8 cellular contexts compared by ENCODE assay signal in genomic region chr1:119646521-119647227, GRCh38. TPM values are rescaled to one million over a fixed set of nuclear protein-coding genes. Genes with fewer than 3 reads are reported as not detected.
DNase-seq lines count a peak whose midpoint lies in the region; ATAC-seq, FAIRE-seq and TF ChIP-seq lines count a peak whose summit lies in the region.

No MANE protein-coding gene starts in this region.

- H4K5ac ChIP-seq in H1 (ENCODE audit: insufficient read length, low read depth, low read length), result no peak overlapping the region

- no peak overlapping the region for H2BK120ac ChIP-seq in H1 (replicated peaks; ENCODE audit: low read depth, low read length)

- no peak for TF ChIP-seq EP300 in H1 (IDR thresholded peaks at IDR 0.05; ENCODE audit: borderline replicate concordance in 1 of 2, low read depth in 2 of 2, low read length in 2 of 2)

- H3K56ac ChIP-seq in H1 (replicated peaks; ENCODE audit: insufficient read length, low read depth, low read length), result no peak overlapping the region

- no peak overlapping the region for H3K27ac ChIP-seq in H1 (ENCODE audit: low read depth, low read length)

- no peak for FAIRE-seq in H1 (lab: Jason Lieb, UNC)

- H3K27me3 ChIP-seq in Loucy (ENCODE audit: insufficient read depth, low read length, poor library complexity, severe bottlenecking) (peaks cover 4% of the 10 kb centered on the region), H1 (replicated peaks in 1 of 4; ENCODE audit: control insufficient read depth in 3 of 4, extremely low read depth in 1 of 4, insufficient read depth in 3 of 4, low read length in 3 of 4) (no peaks in the 10 kb centered on the region; a peak in 1 of 7 replicates)

- H3K23me2 ChIP-seq in H1 (ENCODE audit: low read depth, low read length), result peaks cover 8% of the 10 kb centered on the region; the same call in 1 of the 2 replicates

- no peaks in the 10 kb centered on the region; the same call in 1 of the 2 replicates for H3K9me3 ChIP-seq in Loucy (ENCODE audit: insufficient read depth, low read depth, low read length)
- H3K9me3 ChIP-seq in H1 (ENCODE audit: insufficient read depth in 2 of 2, low read depth in 1 of 2, low read length in 1 of 2), result no peaks in the 10 kb centered on the region

- peaks cover 28 to 31% (median 29%) of the 10 kb centered on the region in 3 donors for H3K27me3 Mint-ChIP-seq in CD14-positive monocyte (ENCODE audit: low read depth in 3 of 3)
- peaks cover 37 to 51% of the 10 kb centered on the region in 2 donors for H3K27me3 Mint-ChIP-seq in natural killer cell (ENCODE audit: low read depth in 2 of 2)

- H3K18ac ChIP-seq in H1 (ENCODE audit: extremely low read depth, low read length), result 0 out of 2 replicates have a peak overlapping the region, but pooled peaks have one; percentile 74

- H2AFZ ChIP-seq in Loucy (ENCODE audit: low read length) (no peak overlapping the region; the same call in 1 of the 2 replicates), H1 (ENCODE audit: low read length) (no peak overlapping the region)

- 27% methylated on average over 10 of the region's 15 CpGs; no CpG with 5 or more reads in 1 of the 2 experiments for WGBS in H1 (ENCODE audit: extremely low coverage in 1 of 2, insufficient coverage in 1 of 2, insufficient read length in 1 of 2, insufficient replicate concordance in 2 of 2, low coverage in 1 of 2, low lambda C conversion rate in 2 of 2, missing lambda C conversion rate in 1 of 2), 2 experiments

- ATAC-seq in natural killer cell (no peak), HG02981 (IDR thresholded peaks at IDR 0.05; ENCODE audit: unreplicated experiment) (no peak)

- no peak for DNase-seq in CD14-positive monocyte (ENCODE audit: low spot score)
- DNase-seq in H1 (ENCODE audit: low read depth in 1 of 2, low spot score in 2 of 2), result no peak
- DNase-seq in natural killer cell, result no peak
- DNase-seq in GF-D8 (lab: John Stamatoyannopoulos, UW), result no peak
- no peak for DNase-seq in ecto neural progenitor cell (ENCODE audit: low spot score)
- no peak for DNase-seq in inferior parietal cortex (ENCODE audit: extremely low spot score)

- H3K36me3 Mint-ChIP-seq in CD14-positive monocyte, result peaks cover 20 to 23% of the 10 kb centered on the region in 2 donors
- no peaks in the 10 kb centered on the region for H3K36me3 Mint-ChIP-seq in natural killer cell

- H3K9me3 Mint-ChIP-seq in CD14-positive monocyte, result peaks cover 3 to 11% (median 4%) of the 10 kb centered on the region in 7 donors
- H3K9me3 Mint-ChIP-seq in natural killer cell, result peaks cover 0 to 4% of the 10 kb centered on the region in 2 donors

- H3K36me3 ChIP-seq in Loucy (ENCODE audit: insufficient read depth, low read length) (no peaks in the 10 kb centered on the region), H1 (ENCODE audit: control insufficient read depth in 2 of 4, insufficient read depth in 4 of 4, low read length in 3 of 4) (no peaks in the 10 kb centered on the region)

- peak overlapping the region; percentile 69 for H2BK5ac ChIP-seq in H1 (ENCODE audit: low read depth, low read length)

- H2BK12ac ChIP-seq in H1 (ENCODE audit: low read depth, low read length), result peak overlapping the region; percentile 31

- H3K4me2 ChIP-seq in Loucy (ENCODE audit: low read depth, low read length, poor library complexity, severe bottlenecking), result peak overlapping the region; percentile 98
- peak overlapping the region; percentile 86 to 98 for H3K4me2 ChIP-seq in H1 (ENCODE audit: insufficient read depth in 1 of 2, low read depth in 2 of 2, low read length in 2 of 2)

- H3K9me2 ChIP-seq in Loucy (replicated peaks; ENCODE audit: low read depth, low read length), result no peaks in the 10 kb centered on the region

- H2BK20ac ChIP-seq in H1 (ENCODE audit: low read length), result no peak overlapping the region

- 0 out of 2 replicates have a peak, but pooled peaks cover 7% of the 10 kb centered on the region for H3K79me1 ChIP-seq in H1 (ENCODE audit: low read depth, low read length)

- no peak overlapping the region for H3K4ac ChIP-seq in H1 (replicated peaks; ENCODE audit: insufficient read length, low read depth, low read length)

- TF ChIP-seq RAD21 in H1 (IDR thresholded peaks at IDR 0.05 in 1 of 2, conservative IDR thresholded peaks at IDR 0.05 in 1 of 2; ENCODE audit: low read depth in 2 of 2, low read length in 2 of 2), result no peak

- no peak overlapping the region; the same call in 1 of the 2 replicates for H2BK15ac ChIP-seq in H1 (ENCODE audit: low read length)

- H2AK5ac ChIP-seq in H1 (ENCODE audit: low read depth, low read length), result no peak overlapping the region

- H3K4me1 Mint-ChIP-seq in CD14-positive monocyte (peaks cover 43% of the 10 kb centered on the region), natural killer cell (peaks cover 0 to 5% of the 10 kb centered on the region in 2 donors)

- CTCF ChIA-PET in H1 (lab: Charles Lee; ENCODE audit: partially characterized antibody), result interaction anchor here (0.6 to 32.7 kb wide), 12 partner anchors 8 to 160 kb away, joined by 3 to 786 read pairs (median 6); no protein-coding TSS in a partner anchor

- intact Hi-C loops in CD14-positive monocyte (cut with micrococcal nuclease) (no loop called here), natural killer cell (cut with micrococcal nuclease) (no loop called here)

- H3K4me1 ChIP-seq in Loucy (ENCODE audit: insufficient read depth, low read length, poor library complexity, severe bottlenecking) (peaks cover 20% of the 10 kb centered on the region), H1 (replicated peaks in 1 of 4; ENCODE audit: control insufficient read depth in 3 of 4, insufficient read depth in 4 of 4, low read length in 3 of 4) (peaks cover 0 to 16% (median 11%) of the 10 kb centered on the region in 4 experiments; a peak in 6 of 7 replicates)

- H3K79me2 ChIP-seq in Loucy (ENCODE audit: insufficient read depth, low read length) (peaks cover 5% of the 10 kb centered on the region; the same call in 1 of the 2 replicates), H1 (ENCODE audit: control insufficient read depth in 1 of 2, insufficient read depth in 2 of 2, low read length in 2 of 2) (peaks cover 4 to 51% of the 10 kb centered on the region in 2 experiments; a peak in 3 of 4 replicates)

- H4K20me1 ChIP-seq in Loucy (ENCODE audit: insufficient read depth, low read length, poor library complexity, severe bottlenecking) (peaks cover 2% of the 10 kb centered on the region), H1 (replicated peaks in 1 of 2; ENCODE audit: control insufficient read depth in 1 of 2, insufficient read depth in 2 of 2, low read length in 2 of 2) (no peaks in the 10 kb centered on the region)

- H4K8ac ChIP-seq in H1 (ENCODE audit: extremely low read depth, insufficient read depth, low read length), result no peak overlapping the region

- H3K4me3 ChIP-seq in Loucy (ENCODE audit: low read length, poor library complexity, severe bottlenecking) (peak overlapping the region; percentile 82), H1 (ENCODE audit: extremely low read depth in 1 of 4, insufficient read depth in 2 of 4, low read depth in 3 of 4, low read length in 4 of 4) (peak overlapping the region; percentile 67 to 88 (median 81))

- no peak for TF ChIP-seq POLR2A in H1 (IDR thresholded peaks at IDR 0.05; ENCODE audit: control extremely low read depth in 1 of 2, low read depth in 2 of 2, low read length in 2 of 2)

- H3K14ac ChIP-seq in H1 (ENCODE audit: insufficient read length), result no peak overlapping the region

- TF ChIP-seq CTCF in CD14-positive monocyte (IDR thresholded peaks at IDR 0.05) (no peak), Loucy (conservative IDR thresholded peaks at IDR 0.05; ENCODE audit: low read length) (no peak), H1 (IDR thresholded peaks at IDR 0.05; ENCODE audit: control extremely low read depth in 1 of 3, insufficient read depth in 1 of 3, low read depth in 1 of 3, low read length in 3 of 3) (no peak), natural killer cell (IDR thresholded peaks at IDR 0.05) (no peak)

- H3K9ac ChIP-seq in Loucy (ENCODE audit: low read depth, low read length, poor library complexity, severe bottlenecking), result no peak overlapping the region
- H3K9ac ChIP-seq in H1 (replicated peaks in 1 of 4; ENCODE audit: extremely low read depth in 1 of 4, low read depth in 3 of 4, low read length in 3 of 4), result peak overlapping the region in 3 of 4 experiments; percentile 60 to 80 (median 77); a peak in 6 of 7 replicates

- no peaks in the 10 kb centered on the region for H3F3A ChIP-seq in Loucy (ENCODE audit: low read depth)

- peak overlapping the region; percentile 9 for H4K91ac ChIP-seq in H1 (replicated peaks; ENCODE audit: insufficient read length, low read length)

- POLR2A ChIA-PET in H1 (lab: Charles Lee; ENCODE audit: partially characterized antibody), result interaction anchor here (0.6 to 6.1 kb wide), 21 partner anchors 7 to 165 kb away, joined by 3 to 113 read pairs (median 7); partner anchors contain the start of gene PHGDH

- peak overlapping the region; percentile 95 to 98 for H3K4me3 Mint-ChIP-seq in CD14-positive monocyte
- H3K4me3 Mint-ChIP-seq in natural killer cell, result peak overlapping the region; percentile 3

- H3K27ac Mint-ChIP-seq in CD14-positive monocyte, result peak overlapping the region; percentile 87 to 98 (median 92)
- H3K27ac Mint-ChIP-seq in natural killer cell, result no peak overlapping the region

- H3K23ac ChIP-seq in H1 (ENCODE audit: insufficient read length), result no peak overlapping the region

TF ChIP-seq in H1, 55 proteins besides CTCF, POLR2A, EP300 and RAD21 (continues in another document):
- TF ChIP-seq SIRT6 (IDR thresholded peaks at IDR 0.05; ENCODE audit: low read length) (no peak), TBP (IDR thresholded peaks at IDR 0.05; ENCODE audit: low read depth, low read length) (no peak)

RNA-seq across cellular contexts. Expression of gene ZNF697, which starts 1.4 kb away (rescaled TPM):
- polyA plus RNA-seq in CD14-positive monocyte, result under 1 TPM; 0.37 to 0.49 TPM
- 17.9 and 18.3 TPM in 2 replicates for total RNA-seq in H1 (2021; fragmentation: NEBNext Ultra II Directional; extraction: Animal tissue kit (Norgen Biotek cat#: 25700))
- polyA plus RNA-seq in H1 (2011; rRNA removed), result 5.6 and 6.4 TPM in 2 replicates
- polyA plus RNA-seq in H1 (2011; cell fraction: cytosol; rRNA removed), result 7.0 TPM
- polyA plus RNA-seq in H1 (2011; cell fraction: nucleus; rRNA removed), result 5.8 TPM
- polyA plus RNA-seq in H1 (2012, experiment 1 of 2), result 6.1 to 9.7 TPM (median 7.1 TPM) in 4 replicates
- 1.8 TPM for polyA plus RNA-seq in H1 (2012, experiment 2 of 2)
- polyA plus RNA-seq in H1 (2013, experiment 1 of 2), result 7.0 TPM
- 7.3 TPM for polyA plus RNA-seq in H1 (2013, experiment 2 of 2)
- 9.1 and 10.0 TPM in 2 replicates for polyA minus RNA-seq in H1 (2011; rRNA and poly(A)+ RNA removed)
- 13.1 TPM for polyA minus RNA-seq in H1 (2011; cell fraction: cytosol; rRNA and poly(A)+ RNA removed)
- polyA minus RNA-seq in H1 (2011; cell fraction: nucleus; rRNA and poly(A)+ RNA removed), result 15.7 TPM
- under 1 TPM in 2 of 3 donors, not detected in 1; 0.09 to 0.45 TPM for total RNA-seq in natural killer cell

Comparison
In these comparisons a context has a peak if more than half of its experiments do, and no peak if none do; other contexts are left out.
1. H3K27ac Mint-ChIP-seq: peak in CD14-positive monocyte (7 of 7); none in natural killer cell (0 of 2).
2. RNA of gene ZNF697, which starts 1.4 kb away (total RNA-seq): 17.9 to 18.3 TPM in H1; 0.09 to 0.45 TPM in natural killer cell; every median in the first group is over 10 times any median in the second.